8 cellular contexts compared by ENCODE assay signal in genomic region chr17:42999003-42999525, GRCh38. TPM values are rescaled to one million over a fixed set of nuclear protein-coding genes. Genes with fewer than 3 reads are reported as not detected.
DNase-seq lines count a peak whose midpoint lies in the region; ATAC-seq and TF ChIP-seq lines count a peak whose summit lies in the region.

No MANE protein-coding gene starts in this region.

- TF ChIP-seq CTCF in left lung (IDR thresholded peaks at IDR 0.05) = no peak
- TF ChIP-seq CTCF in testis (IDR thresholded peaks at IDR 0.05) = no peak

- H3K27me3 ChIP-seq in left lung = no peaks in the 10 kb centered on the region
- H3K27me3 ChIP-seq in testis = no peaks in the 10 kb centered on the region

- TF ChIP-seq POLR2A in testis (IDR thresholded peaks at IDR 0.05) = no peak

- H3K27ac ChIP-seq in angular gyrus (ENCODE audit: low read depth, low read length) (peak overlapping the region; percentile 58), left lung (peak overlapping the region; percentile 81 to 92), testis (peak overlapping the region; percentile 21 to 74)

- peaks cover 20% of the 10 kb centered on the region for H3K4me1 Mint-ChIP-seq in T-helper 1 cell treated with Interleukin-12 subunit alpha and Interleukin-12 subunit beta and Interleukin-4 antibody, amounts not matched to agents 30 μg/mL and 1 μg/mL, for 36 hours (ENCODE audit: low read depth)

- H3K4me1 ChIP-seq in left lung (peaks cover 10 to 55% of the 10 kb centered on the region in 2 donors), testis (peaks cover 13% of the 10 kb centered on the region)

- peak overlapping the region; percentile 90 for H3K4me3 Mint-ChIP-seq in T-helper 1 cell treated with Interleukin-12 subunit alpha and Interleukin-12 subunit beta and Interleukin-4 antibody, amounts not matched to agents 30 μg/mL and 1 μg/mL, for 36 hours

- whole genome bisulfite sequencing in testis, 2 donors = 5 to 9% methylated on average over 10 of the region's 10 CpGs

- peak overlapping the region; percentile 92 for H3K27ac Mint-ChIP-seq in T-helper 1 cell treated with Interleukin-12 subunit alpha and Interleukin-12 subunit beta and Interleukin-4 antibody, amounts not matched to agents 30 μg/mL and 1 μg/mL, for 36 hours

- H3K36me3 Mint-ChIP-seq in T-helper 1 cell treated with Interleukin-12 subunit alpha and Interleukin-12 subunit beta and Interleukin-4 antibody, amounts not matched to agents 30 μg/mL and 1 μg/mL, for 36 hours (ENCODE audit: low read depth) = peaks cover 36% of the 10 kb centered on the region

- H3K9me3 ChIP-seq in left lung (no peaks in the 10 kb centered on the region), testis (no peaks in the 10 kb centered on the region)

- H3K36me3 ChIP-seq in left lung (peaks cover 5 to 55% of the 10 kb centered on the region in 2 donors), testis (ENCODE audit: low read depth, missing control alignments) (no peaks in the 10 kb centered on the region)

- DNase-seq in T-helper 1 cell (no peak), left lung (no peak), testis (no peak), GM03348 (ENCODE audit: low spot score) (no peak), NCI-H1436 treated with DMSO at 0.1 percent for 48 hours (lab: John Stamatoyannopoulos, UW) (no peak), hippocampal formation (lab: John Stamatoyannopoulos, UW) (no peak)

- no peaks in the 10 kb centered on the region for H3K9me3 Mint-ChIP-seq in T-helper 1 cell treated with Interleukin-12 subunit alpha and Interleukin-12 subunit beta and Interleukin-4 antibody, amounts not matched to agents 30 μg/mL and 1 μg/mL, for 36 hours

- peak overlapping the region; percentile 69 for H3K4me3 ChIP-seq in left lung
- peak overlapping the region; percentile 63 to 82 for H3K4me3 ChIP-seq in testis

- ATAC-seq in left lung = no peak

- intact Hi-C loops in left lung (cut with DNase I) = no loop called here
- intact Hi-C loops in testis (cut with DNase I; ENCODE audit: low total_unique reads) = no loop called here

- H3K27me3 Mint-ChIP-seq in T-helper 1 cell treated with Interleukin-12 subunit alpha and Interleukin-12 subunit beta and Interleukin-4 antibody, amounts not matched to agents 30 μg/mL and 1 μg/mL, for 36 hours (ENCODE audit: low read depth) = no peaks in the 10 kb centered on the region

RNA-seq across cellular contexts. Expression of gene RPL27, which starts 0.8 kb away (rescaled TPM):
- 100 to 1,000 TPM; 842 to 909 TPM for total RNA-seq in left lung
- total RNA-seq in testis = 100 to 1,000 TPM; 457 to 634 TPM
- 1,036 TPM for polyA plus RNA-seq in testis (ENCODE audit: insufficient read depth, low read depth, low replicate concordance)

RNA-seq across cellular contexts. Expression of gene IFI35, which starts 7.5 kb away (rescaled TPM):
- total RNA-seq in left lung (10 to 100 TPM; 39.0 to 41.5 TPM), testis (10 to 100 TPM in 1 of 2 donors, 1 to 10 TPM in 1; 8.0 to 12.7 TPM)
- polyA plus RNA-seq in testis (ENCODE audit: insufficient read depth, low read depth, low replicate concordance) = 15.0 TPM

RNA-seq across cellular contexts. Expression of gene RUNDC1, which starts 18.7 kb away (rescaled TPM):
- total RNA-seq in left lung = 10 to 100 TPM; 14.9 to 16.9 TPM
- total RNA-seq in testis = 10 to 100 TPM; 18.5 to 20.2 TPM
- polyA plus RNA-seq in testis (ENCODE audit: insufficient read depth, low read depth, low replicate concordance) = 17.5 TPM

RNA-seq across cellular contexts. Expression of gene PTGES3L, which starts 19.2 kb away (rescaled TPM):
- total RNA-seq in left lung (under 1 TPM; 0.26 to 0.65 TPM), testis (1 to 10 TPM; 2.8 to 5.2 TPM)
- 5.5 TPM for polyA plus RNA-seq in testis (ENCODE audit: insufficient read depth, low read depth, low replicate concordance)

RNA-seq across cellular contexts. Expression of gene VAT1, which starts 23.1 kb away (rescaled TPM):
- total RNA-seq in left lung (100 to 1,000 TPM; 228 to 257 TPM), testis (100 to 1,000 TPM; 201 to 277 TPM)
- 204 TPM for polyA plus RNA-seq in testis (ENCODE audit: insufficient read depth, low read depth, low replicate concordance)
